ENCODE assay signal across 8 cellular contexts in genomic region chr15:60590935-60591490, GRCh38.
DNase-seq lines count a peak whose midpoint lies in the region; ATAC-seq lines count a peak whose summit lies in the region.

No MANE protein-coding gene starts in this region.

- peak overlapping the region in 1 of 11 experiments; percentile 76; a peak in 1 of 22 replicates for H3K27ac ChIP-seq in BLaER1 treated with 17β-estradiol and CSF1 and Interleukin-3, amounts not matched to agents 10 nM and 100 nM
- peak overlapping the region; percentile 71 for H3K27ac ChIP-seq in layer of hippocampus (ENCODE audit: low read depth, low read length)

- H4K20me1 ChIP-seq in BLaER1 treated with 17β-estradiol and CSF1 and Interleukin-3, amounts not matched to agents 10 nM and 100 nM, result peaks cover 0 to 45% (median 11%) of the 10 kb centered on the region in 11 experiments; a peak in 11 of 22 replicates

- H3K27me3 Mint-ChIP-seq in T-helper 2 cell treated with Interferon-gamma antibody and Interleukin-4, amounts not matched to agents 5 μg/mL and 100 μg/mL, for 36 hours (ENCODE audit: low read depth), result peaks cover 51% of the 10 kb centered on the region
- H3K27me3 Mint-ChIP-seq in central memory CD8-positive, alpha-beta T cell, result no peaks in the 10 kb centered on the region

- ATAC-seq in HG03175 (IDR thresholded peaks at IDR 0.05; ENCODE audit: unreplicated experiment) (peak; percentile 20), HG02884 (IDR thresholded peaks at IDR 0.05; ENCODE audit: unreplicated experiment) (no peak)
- no peak for ATAC-seq in central memory CD8-positive, alpha-beta T cell (replicated peaks; ENCODE audit: extremely low read depth, poor library complexity, severe bottlenecking)

- H3K9me3 ChIP-seq in BLaER1 treated with 17β-estradiol and CSF1 and Interleukin-3, amounts not matched to agents 10 nM and 100 nM (replicated peaks in 1 of 11), result no peaks in the 10 kb centered on the region

- no peaks in the 10 kb centered on the region for H3K36me3 ChIP-seq in BLaER1 treated with 17β-estradiol and CSF1 and Interleukin-3, amounts not matched to agents 10 nM and 100 nM

- peaks cover 40% of the 10 kb centered on the region for H3K4me1 Mint-ChIP-seq in T-helper 2 cell treated with Interferon-gamma antibody and Interleukin-4, amounts not matched to agents 5 μg/mL and 100 μg/mL, for 36 hours (ENCODE audit: low read depth)
- H3K4me1 Mint-ChIP-seq in central memory CD8-positive, alpha-beta T cell, result peaks cover 42% of the 10 kb centered on the region

- H3K4me3 ChIP-seq in BLaER1 treated with 17β-estradiol and CSF1 and Interleukin-3, amounts not matched to agents 10 nM and 100 nM, result peak overlapping the region; percentile 71 to 88 (median 82)

- peak overlapping the region; percentile 80 for H3K27ac Mint-ChIP-seq in T-helper 2 cell treated with Interferon-gamma antibody and Interleukin-4, amounts not matched to agents 5 μg/mL and 100 μg/mL, for 36 hours
- H3K27ac Mint-ChIP-seq in central memory CD8-positive, alpha-beta T cell (ENCODE audit: low read depth), result peak overlapping the region; percentile 90

- H3K9me3 Mint-ChIP-seq in T-helper 2 cell treated with Interferon-gamma antibody and Interleukin-4, amounts not matched to agents 5 μg/mL and 100 μg/mL, for 36 hours, result no peaks in the 10 kb centered on the region
- H3K9me3 Mint-ChIP-seq in central memory CD8-positive, alpha-beta T cell, result no peaks in the 10 kb centered on the region

- H3K27me3 ChIP-seq in BLaER1 treated with 17β-estradiol and CSF1 and Interleukin-3, amounts not matched to agents 10 nM and 100 nM, result peaks cover 38 to 67% (median 61%) of the 10 kb centered on the region in 11 experiments
- no peaks in the 10 kb centered on the region for H3K27me3 ChIP-seq in layer of hippocampus (ENCODE audit: control insufficient read depth, insufficient read depth, low read length)

- DNase-seq in T-helper 2 cell treated with Interferon-gamma antibody and Interleukin-4, amounts not matched to agents 5 μg/mL and 100 μg/mL, for 36 hours (ENCODE audit: low spot score), result peak; percentile 47
- DNase-seq in central memory CD8-positive, alpha-beta T cell (ENCODE audit: low spot score in 2 of 2), result peak; percentile 36 to 42
- peak; percentile 59 for DNase-seq in stimulated activated CD4-positive, alpha-beta T cell treated with anti-CD3 and anti-CD28 coated beads, Interleukin-4, amount 100 ng/mL, for 1 hour
- no peak for DNase-seq in Kasumi-1 (lab: John Stamatoyannopoulos, UW)

- H3K4me1 ChIP-seq in BLaER1 treated with 17β-estradiol and CSF1 and Interleukin-3, amounts not matched to agents 10 nM and 100 nM, result peaks cover 0 to 16% (median 7%) of the 10 kb centered on the region in 10 experiments; a peak in 14 of 20 replicates

- peaks cover 9% of the 10 kb centered on the region for H3K36me3 Mint-ChIP-seq in T-helper 2 cell treated with Interferon-gamma antibody and Interleukin-4, amounts not matched to agents 5 μg/mL and 100 μg/mL, for 36 hours (ENCODE audit: low read depth)
- H3K36me3 Mint-ChIP-seq in central memory CD8-positive, alpha-beta T cell (ENCODE audit: insufficient read depth), result peaks cover 17% of the 10 kb centered on the region

- peak overlapping the region in 10 of 11 experiments; percentile 45 to 88 (median 76); a peak in 17 of 22 replicates for H3K9ac ChIP-seq in BLaER1 treated with 17β-estradiol and CSF1 and Interleukin-3, amounts not matched to agents 10 nM and 100 nM

- H3K4me2 ChIP-seq in BLaER1 treated with 17β-estradiol and CSF1 and Interleukin-3, amounts not matched to agents 10 nM and 100 nM, result peak overlapping the region; percentile 85 to 100 (median 99)

- H3K4me3 Mint-ChIP-seq in T-helper 2 cell treated with Interferon-gamma antibody and Interleukin-4, amounts not matched to agents 5 μg/mL and 100 μg/mL, for 36 hours, result peak overlapping the region; percentile 74
- peak overlapping the region; percentile 82 for H3K4me3 Mint-ChIP-seq in central memory CD8-positive, alpha-beta T cell

Comparison
In these comparisons a context has a peak if more than half of its experiments do, and no peak if none do; other contexts are left out.
1. DNase-seq: peak in T-helper 2 cell treated with Interferon-gamma antibody and Interleukin-4, amounts not matched to agents 5 μg/mL and 100 μg/mL, for 36 hours (single experiment), central memory CD8-positive, alpha-beta T cell (2 of 2) and stimulated activated CD4-positive, alpha-beta T cell treated with anti-CD3 and anti-CD28 coated beads, Interleukin-4, amount 100 ng/mL, for 1 hour (single experiment); none in Kasumi-1 (0 of 2).